ENCODE assay signal across 10 cellular contexts in the genomic region with DNA sequence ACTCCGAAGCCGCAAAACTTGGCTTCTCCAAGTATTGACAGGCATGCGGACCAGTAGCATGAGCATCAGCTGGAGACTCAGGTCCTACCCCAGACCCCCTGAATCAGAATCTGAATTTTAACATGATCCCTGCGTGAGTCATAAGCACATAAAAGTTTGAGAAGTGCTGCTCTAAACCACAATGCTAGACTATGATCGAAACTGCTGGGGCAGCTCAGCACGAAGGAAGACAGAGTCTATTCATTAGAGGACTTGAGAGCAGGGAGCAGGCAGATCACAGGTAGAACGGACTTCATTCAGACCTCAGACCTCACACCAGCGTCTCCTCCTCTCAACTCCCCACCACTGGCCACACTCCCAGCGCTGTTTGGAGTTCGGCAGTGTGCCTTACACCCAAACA. TPM values are rescaled to one million over a fixed set of nuclear protein-coding genes. Genes with fewer than 3 reads are reported as not detected.
DNase-seq lines count a peak whose midpoint lies in the region; ATAC-seq and TF ChIP-seq lines count a peak whose summit lies in the region.
"Had no signal": no experiment of that assay in that cellular context is flagged by ENCODE, and none has a peak within 500 bp of the region (broad histone marks: within the 10 kb centered on the region; RNA-seq: fewer than 3 reads in every experiment).

No MANE protein-coding gene starts in this region.

- peak; percentile 83 for ATAC-seq in GM18861 (IDR thresholded peaks at IDR 0.05; ENCODE audit: unreplicated experiment)
- ATAC-seq in psoas muscle = peak in 2 of 4 donors; percentile 18 to 54
- ATAC-seq in HG03097 (IDR thresholded peaks at IDR 0.05; ENCODE audit: low FRiP score, unreplicated experiment) = no peak

- no peaks in the 10 kb centered on the region for H3K27me3 Mint-ChIP-seq in activated naive CD8-positive, alpha-beta T cell treated with anti-CD3 and anti-CD28 coated beads for 36 hours

- H3K4me3 ChIP-seq in HUES64 (ENCODE audit: low read length) (no peak overlapping the region), psoas muscle (no peak overlapping the region)

- no peaks in the 10 kb centered on the region for H3K27me3 ChIP-seq in HUES64 (ENCODE audit: insufficient read depth, low read length)
- no peaks in the 10 kb centered on the region for H3K27me3 ChIP-seq in psoas muscle (ENCODE audit: insufficient read depth in 3 of 3, low read length in 2 of 3)

- H3K9me3 ChIP-seq in HUES64 (ENCODE audit: insufficient read depth, low read depth, low read length) (no peaks in the 10 kb centered on the region), psoas muscle (no peaks in the 10 kb centered on the region)

- TF ChIP-seq CTCF in psoas muscle (IDR thresholded peaks at IDR 0.05) = no peak

- H3K4me3 Mint-ChIP-seq in activated naive CD8-positive, alpha-beta T cell treated with anti-CD3 and anti-CD28 coated beads for 36 hours = peak overlapping the region; percentile 61
- H3K4me3 Mint-ChIP-seq: neural crest cell had no signal

- peaks cover 67% of the 10 kb centered on the region for H3K4me1 Mint-ChIP-seq in activated naive CD8-positive, alpha-beta T cell treated with anti-CD3 and anti-CD28 coated beads for 36 hours

- peak; percentile 64 for DNase-seq in activated naive CD8-positive, alpha-beta T cell treated with anti-CD3 and anti-CD28 coated beads for 36 hours
- DNase-seq in psoas muscle = no peak
- no peak for DNase-seq in NCI-H446 treated with DMSO at 0.1 percent for 48 hours (lab: John Stamatoyannopoulos, UW)
- no peak for DNase-seq in NCI-H1105 (lab: John Stamatoyannopoulos, UW)
- DNase-seq in LoVo (ENCODE audit: low spot score) = no peak
- DNase-seq: NCI-H2227 treated with DMSO at 0.1 percent for 48 hours had no signal

- H3K9me3 Mint-ChIP-seq in activated naive CD8-positive, alpha-beta T cell treated with anti-CD3 and anti-CD28 coated beads for 36 hours = no peaks in the 10 kb centered on the region
- H3K9me3 Mint-ChIP-seq: neural crest cell had no signal

- H3K36me3 Mint-ChIP-seq in activated naive CD8-positive, alpha-beta T cell treated with anti-CD3 and anti-CD28 coated beads for 36 hours = peaks cover 28% of the 10 kb centered on the region

- peak overlapping the region; percentile 89 for H3K27ac Mint-ChIP-seq in activated naive CD8-positive, alpha-beta T cell treated with anti-CD3 and anti-CD28 coated beads for 36 hours

- H3K36me3 ChIP-seq in HUES64 (ENCODE audit: insufficient read depth, low read length) (peaks cover 56% of the 10 kb centered on the region), psoas muscle (ENCODE audit: insufficient read depth in 1 of 2, low read depth in 1 of 2) (peaks cover 6 to 53% of the 10 kb centered on the region in 2 donors)

- 88% methylated on average over 8 of the region's 10 CpGs for WGBS in HUES64
- 52 to 79% (median 67%) methylated on average over 10 of the region's 10 CpGs for WGBS in psoas muscle, 3 donors

- H3K4me1 ChIP-seq in HUES64 (ENCODE audit: insufficient read depth, low read length) (0 out of 2 replicates have a peak, but pooled peaks cover 7% of the 10 kb centered on the region), psoas muscle (peaks cover 53% of the 10 kb centered on the region)

- H3K9ac ChIP-seq in HUES64 (ENCODE audit: low read depth, low read length) = 0 out of 2 replicates have a peak overlapping the region, but pooled peaks have one; percentile 38

- intact Hi-C loops in psoas muscle (cut with DNase I) = no loop called here

- no peak overlapping the region for H3K27ac ChIP-seq in HUES64 (ENCODE audit: low read depth, low read length)
- peak overlapping the region; percentile 36 for H3K27ac ChIP-seq in psoas muscle

RNA-seq across cellular contexts. Expression of a gene that starts 16.9 kb away (rescaled TPM):
- polyA plus RNA-seq in HUES64 (2013, experiment 1 of 2) = 19.8 TPM
- 21.2 TPM for polyA plus RNA-seq in HUES64 (2013, experiment 2 of 2)
- 10 to 100 TPM; 16.5 to 17.4 TPM for total RNA-seq in activated naive CD8-positive, alpha-beta T cell treated with anti-CD3 and anti-CD28 coated beads for 36 hours
- 10 to 100 TPM; 34.2 to 60.3 (median 50.8) TPM for total RNA-seq in psoas muscle
- 10 to 100 TPM; 15.8 to 58.5 (median 34.4) TPM for polyA plus RNA-seq in psoas muscle

RNA-seq across cellular contexts. Expression of a gene that starts 46.0 kb away (rescaled TPM):
- polyA plus RNA-seq in HUES64 (2013, experiment 1 of 2) = 8.3 TPM
- 15.0 TPM for polyA plus RNA-seq in HUES64 (2013, experiment 2 of 2)
- total RNA-seq in activated naive CD8-positive, alpha-beta T cell treated with anti-CD3 and anti-CD28 coated beads for 36 hours = 10 to 100 TPM; 45.9 to 49.7 TPM
- total RNA-seq in psoas muscle = 10 to 100 TPM in 3 of 4 donors, 1 to 10 TPM in 1; 9.4 to 14.5 (median 12.0) TPM
- polyA plus RNA-seq in psoas muscle = 1 to 10 TPM; 4.5 to 8.6 (median 7.8) TPM

RNA-seq across cellular contexts. Expression of a gene that starts 53.5 kb away (rescaled TPM):
- 12.1 TPM for polyA plus RNA-seq in HUES64 (2013, experiment 1 of 2)
- 16.0 TPM for polyA plus RNA-seq in HUES64 (2013, experiment 2 of 2)
- total RNA-seq in activated naive CD8-positive, alpha-beta T cell treated with anti-CD3 and anti-CD28 coated beads for 36 hours = under 1 TPM in 1 of 2 experiments, not detected in 1; 0.12 TPM
- total RNA-seq in psoas muscle = 10 to 100 TPM in 2 of 4 donors, 1 to 10 TPM in 2; 5.0 to 18.2 (median 10.6) TPM
- polyA plus RNA-seq in psoas muscle = 1 to 10 TPM; 3.8 to 7.6 (median 7.1) TPM

Comparison
In these comparisons a context has a peak if more than half of its experiments do, and no peak if none do; other contexts are left out.
1. RNA of a gene that starts 53.5 kb away (total RNA-seq): 5.0 to 18.2 TPM in psoas muscle; 0.12 TPM in activated naive CD8-positive, alpha-beta T cell treated with anti-CD3 and anti-CD28 coated beads for 36 hours; every median in the first group is over 4 times any median in the second.